Comparison of ENCODE assay signal across 21 cellular contexts in the genomic region with DNA sequence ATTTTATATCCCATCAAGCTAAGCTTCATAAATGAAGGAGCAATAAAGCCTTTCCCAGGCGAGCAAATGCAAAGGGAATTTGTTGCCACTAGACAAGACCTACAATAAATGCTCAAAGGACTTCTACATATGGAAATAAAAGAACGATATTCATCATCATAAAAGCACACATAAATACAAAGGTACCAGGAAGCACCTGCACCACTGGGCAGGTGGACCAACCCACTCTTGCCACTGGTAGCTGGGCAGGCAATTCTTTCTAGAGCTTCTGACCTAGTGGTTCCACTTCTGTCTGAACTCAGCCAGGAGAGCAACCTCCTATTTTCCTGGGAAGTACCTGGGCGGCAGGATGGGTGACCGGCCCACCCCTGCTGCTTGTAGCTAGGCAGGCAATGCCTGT.
DNase-seq lines count a peak whose midpoint lies in the region; ATAC-seq, FAIRE-seq and TF ChIP-seq lines count a peak whose summit lies in the region.
"Had no signal": no experiment of that assay in that cellular context is flagged by ENCODE, and none has a peak within 500 bp of the region (broad histone marks: within the 10 kb centered on the region; RNA-seq: fewer than 3 reads in every experiment).

No MANE protein-coding gene starts in this region.

- H4K20me1 ChIP-seq in astrocyte (ENCODE audit: insufficient read depth, low read length): no peaks in the 10 kb centered on the region
- H4K20me1 ChIP-seq: BLaER1 had no signal

- H3K9ac ChIP-seq in astrocyte (ENCODE audit: low read length): no peak overlapping the region
- H3K9ac ChIP-seq: BLaER1 had no signal

- H3K4me1 ChIP-seq in astrocyte (ENCODE audit: insufficient read depth, low read length) (no peaks in the 10 kb centered on the region), mucosa of descending colon (ENCODE audit: low read depth) (no peaks in the 10 kb centered on the region)
- H3K4me1 ChIP-seq: BLaER1, Caco-2 had no signal

- ATAC-seq in mucosa of descending colon: peak; percentile 80
- ATAC-seq in HG02623 (IDR thresholded peaks at IDR 0.05; ENCODE audit: unreplicated experiment): no peak
- ATAC-seq: CD8-positive, alpha-beta T cell; GM23338; HCT116 had no signal

- peak; percentile 53 for DNase-seq in DMS153 (lab: John Stamatoyannopoulos, UW)
- no peak for DNase-seq in astrocyte (ENCODE audit: low read depth)
- DNase-seq in mucosa of descending colon: peak; percentile 19 to 46 (median 35)
- DNase-seq in activated CD8-positive, alpha-beta memory T cell treated with anti-CD3 and anti-CD28 coated beads, Interleukin-2, amount 50 U/mL, for 48 hours: no peak
- no peak for DNase-seq in chondrocyte (ENCODE audit: low spot score)
- DNase-seq: Caco-2; CD4-positive, CD25-positive, alpha-beta regulatory T cell; CD8-positive, alpha-beta T cell; DMS53; DMS79 treated with DMSO at 0.1 percent for 48 hours; GF-D8; H9 had no signal

- no peak overlapping the region for H3K27ac ChIP-seq in astrocyte (ENCODE audit: low read depth, low read length)
- H3K27ac ChIP-seq: 22Rv1, BLaER1, C4-2B had no signal

- H3K79me2 ChIP-seq in astrocyte (ENCODE audit: insufficient read depth, low read length): no peaks in the 10 kb centered on the region

- H3K9me3 ChIP-seq in astrocyte (ENCODE audit: insufficient read depth, low read depth, low read length) (no peaks in the 10 kb centered on the region), mucosa of descending colon (no peaks in the 10 kb centered on the region)
- H3K9me3 ChIP-seq: BLaER1, Caco-2 had no signal

- H3K36me3 ChIP-seq in astrocyte (ENCODE audit: insufficient read depth, low read length) (no peaks in the 10 kb centered on the region), mucosa of descending colon (ENCODE audit: low read depth) (no peaks in the 10 kb centered on the region)
- H3K36me3 ChIP-seq: BLaER1 had no signal

- H3K9me3 Mint-ChIP-seq in astrocyte (ENCODE audit: unreplicated experiment): no peaks in the 10 kb centered on the region
- peaks cover 13% of the 10 kb centered on the region for H3K9me3 Mint-ChIP-seq in chondrocyte (ENCODE audit: low read depth)
- H3K9me3 Mint-ChIP-seq: CD8-positive, alpha-beta T cell; GM23338 had no signal

- H3K27me3 Mint-ChIP-seq in astrocyte (ENCODE audit: low read depth, unreplicated experiment) (no peaks in the 10 kb centered on the region), chondrocyte (ENCODE audit: low read depth) (no peaks in the 10 kb centered on the region)
- H3K27me3 Mint-ChIP-seq: B cell had no signal

- intact Hi-C loops in mucosa of descending colon (cut with DNase I, micrococcal nuclease): no loop called here

- no peak overlapping the region for H2AFZ ChIP-seq in astrocyte (ENCODE audit: low read depth, low read length)
- H2AFZ ChIP-seq: GM23338 had no signal

- H3K27ac Mint-ChIP-seq in astrocyte (ENCODE audit: unreplicated experiment) (no peak overlapping the region), chondrocyte (ENCODE audit: unreplicated experiment) (no peak overlapping the region)
- H3K27ac Mint-ChIP-seq: B cell; CD4-positive, CD25-positive, alpha-beta regulatory T cell; CD8-positive, alpha-beta T cell; GM23338; H9 had no signal

- FAIRE-seq in astrocyte (lab: Jason Lieb, UNC): peak; percentile 73
- FAIRE-seq: GM12891, GM18507 had no signal

- H3K4me3 Mint-ChIP-seq in astrocyte (ENCODE audit: unreplicated experiment) (no peak overlapping the region), chondrocyte (ENCODE audit: unreplicated experiment) (no peak overlapping the region)
- H3K4me3 Mint-ChIP-seq: B cell; CD4-positive, CD25-positive, alpha-beta regulatory T cell; CD8-positive, alpha-beta T cell; GM23338; H9 had no signal

- TF ChIP-seq CTCF in astrocyte (IDR thresholded peaks at IDR 0.05; ENCODE audit: insufficient read depth, low read depth, low read length) (no peak), mucosa of descending colon (IDR thresholded peaks at IDR 0.05) (no peak), chondrocyte (IDR thresholded peaks at IDR 0.05) (no peak)

- H3K4me3 ChIP-seq in astrocyte (ENCODE audit: insufficient read depth, low read depth, low read length) (no peak overlapping the region), mucosa of descending colon (no peak overlapping the region)
- H3K4me3 ChIP-seq: BLaER1, GM23338 had no signal

- no peak overlapping the region for H3K4me2 ChIP-seq in astrocyte (ENCODE audit: low read length)
- H3K4me2 ChIP-seq: BLaER1, GM23338 had no signal

- no peaks in the 10 kb centered on the region for H3K27me3 ChIP-seq in astrocyte (ENCODE audit: insufficient read depth, low read length)

- H3K4me1 Mint-ChIP-seq in astrocyte (ENCODE audit: low read depth, unreplicated experiment) (no peaks in the 10 kb centered on the region), chondrocyte (ENCODE audit: low read depth) (no peaks in the 10 kb centered on the region)
- H3K4me1 Mint-ChIP-seq: B cell; CD4-positive, CD25-positive, alpha-beta regulatory T cell; GM23338 had no signal

- no peaks in the 10 kb centered on the region for H3K36me3 Mint-ChIP-seq in astrocyte (ENCODE audit: low read depth, unreplicated experiment)
- H3K36me3 Mint-ChIP-seq in chondrocyte (ENCODE audit: low read depth): no peaks in the 10 kb centered on the region
- H3K36me3 Mint-ChIP-seq: CD4-positive, CD25-positive, alpha-beta regulatory T cell; CD8-positive, alpha-beta T cell had no signal

Comparison
In these comparisons a context has a peak if more than half of its experiments do, and no peak if none do; other contexts are left out.
1. DNase-seq: peak in DMS153 (single experiment) and mucosa of descending colon (3 of 3); none in astrocyte (single experiment), activated CD8-positive, alpha-beta memory T cell treated with anti-CD3 and anti-CD28 coated beads, Interleukin-2, amount 50 U/mL, for 48 hours (single experiment) and chondrocyte (single experiment).